10 cellular contexts compared by ENCODE assay signal in the genomic region with DNA sequence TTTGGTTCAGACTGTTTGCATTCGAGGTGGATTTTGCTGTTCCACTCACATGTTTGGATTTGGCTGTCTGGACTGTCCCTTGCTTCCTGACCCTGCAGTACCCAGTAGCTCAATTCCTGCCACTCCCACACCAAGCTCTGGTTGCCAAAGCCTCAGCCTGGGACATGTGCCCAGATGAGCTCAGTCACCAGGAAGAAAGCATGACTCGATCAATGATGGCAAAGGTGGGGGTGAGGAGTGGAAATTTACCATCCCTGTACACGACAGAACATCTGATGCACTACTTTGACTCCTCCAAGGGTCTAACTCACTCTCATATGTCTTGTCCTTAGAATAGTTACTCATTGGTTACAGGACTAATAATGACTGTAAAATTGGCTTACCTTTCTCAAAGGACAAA. TPM values are rescaled to one million over a fixed set of nuclear protein-coding genes. Genes with fewer than 3 reads are reported as not detected.
DNase-seq lines count a peak whose midpoint lies in the region; ATAC-seq and TF ChIP-seq lines count a peak whose summit lies in the region.
"Had no signal": no experiment of that assay in that cellular context is flagged by ENCODE, and none has a peak within 500 bp of the region (broad histone marks: within the 10 kb centered on the region; RNA-seq: fewer than 3 reads in every experiment).

No MANE protein-coding gene starts in this region.

- no peaks in the 10 kb centered on the region for H3K36me3 ChIP-seq in testis (ENCODE audit: low read depth, missing control alignments)

- H3K27ac ChIP-seq in testis: no peak overlapping the region

- BruUV-seq in MCF 10A (replicated peaks; lab: Mats Ljungman, UMichigan): no TSS peak

- ATAC-seq in left cardiac atrium (peak; percentile 78 to 98), GM19452 (IDR thresholded peaks at IDR 0.05; ENCODE audit: unreplicated experiment) (no peak), GM18907 (IDR thresholded peaks at IDR 0.05; ENCODE audit: unreplicated experiment) (no peak)
- ATAC-seq: activated T-helper 17 cell treated with anti-CD3 and anti-CD28 coated beads, Interleukin-2, amount 50 U/mL, for 72 hours had no signal

- H3K4me1 Mint-ChIP-seq in MCF 10A (ENCODE audit: insufficient read depth, unreplicated experiment): peaks cover 15% of the 10 kb centered on the region
- no peaks in the 10 kb centered on the region for H3K4me1 Mint-ChIP-seq in activated naive CD4-positive, alpha-beta T cell treated with anti-CD3 and anti-CD28 coated beads, Interleukin-2, amount 10 ng/mL, durations not matched to agents 7 days and 5 days
- H3K4me1 Mint-ChIP-seq: activated T-helper 17 cell treated with anti-CD3 and anti-CD28 coated beads, Interleukin-2, amount 50 U/mL, for 72 hours had no signal

- H3K36me3 Mint-ChIP-seq in MCF 10A (ENCODE audit: insufficient read depth, unreplicated experiment): no peaks in the 10 kb centered on the region
- H3K36me3 Mint-ChIP-seq in activated naive CD4-positive, alpha-beta T cell treated with anti-CD3 and anti-CD28 coated beads, Interleukin-2, amount 10 ng/mL, durations not matched to agents 7 days and 5 days: no peaks in the 10 kb centered on the region

- H3K4me3 ChIP-seq in testis: no peak overlapping the region

- DNase-seq in HS-5 (ENCODE audit: low read depth): peak; percentile 72
- peak; percentile 91 for DNase-seq in MCF 10A (ENCODE audit: unreplicated experiment)
- DNase-seq in left cardiac atrium: peak; percentile 47
- DNase-seq in testis: peak; percentile 46
- no peak for DNase-seq in putamen (ENCODE audit: low spot score)
- DNase-seq in activated naive CD4-positive, alpha-beta T cell treated with anti-CD3 and anti-CD28 coated beads, Interleukin-2, amount 10 ng/mL, durations not matched to agents 7 days and 5 days: no peak
- DNase-seq: endodermal cell had no signal

- POLR2A ChIA-PET in MCF 10A (lab: Yijun Ruan, JAX): interaction anchor here (0.5 to 0.9 kb wide), 2 partner anchors 9 to 73 kb away, joined by 3 read pairs; no protein-coding TSS in a partner anchor

- no peaks in the 10 kb centered on the region for H3K27me3 Mint-ChIP-seq in MCF 10A (ENCODE audit: insufficient read depth, unreplicated experiment)
- H3K27me3 Mint-ChIP-seq in activated naive CD4-positive, alpha-beta T cell treated with anti-CD3 and anti-CD28 coated beads, Interleukin-2, amount 10 ng/mL, durations not matched to agents 7 days and 5 days: no peaks in the 10 kb centered on the region
- H3K27me3 Mint-ChIP-seq: activated T-helper 17 cell treated with anti-CD3 and anti-CD28 coated beads, Interleukin-2, amount 50 U/mL, for 72 hours had no signal

- no peaks in the 10 kb centered on the region for H3K9me3 Mint-ChIP-seq in MCF 10A (ENCODE audit: unreplicated experiment)
- peaks cover 19% of the 10 kb centered on the region for H3K9me3 Mint-ChIP-seq in activated naive CD4-positive, alpha-beta T cell treated with anti-CD3 and anti-CD28 coated beads, Interleukin-2, amount 10 ng/mL, durations not matched to agents 7 days and 5 days

- no peaks in the 10 kb centered on the region for H3K27me3 ChIP-seq in testis

- H3K27ac Mint-ChIP-seq in MCF 10A (ENCODE audit: low read depth, unreplicated experiment): peak overlapping the region; percentile 73
- no peak overlapping the region for H3K27ac Mint-ChIP-seq in activated naive CD4-positive, alpha-beta T cell treated with anti-CD3 and anti-CD28 coated beads, Interleukin-2, amount 10 ng/mL, durations not matched to agents 7 days and 5 days
- H3K27ac Mint-ChIP-seq: activated T-helper 17 cell treated with anti-CD3 and anti-CD28 coated beads, Interleukin-2, amount 50 U/mL, for 72 hours; endodermal cell had no signal

- intact Hi-C loops in MCF 10A (cut with micrococcal nuclease): no loop called here
- intact Hi-C loops in left cardiac atrium (cut with DNase I): no loop called here
- intact Hi-C loops in testis (cut with DNase I; ENCODE audit: low total_unique reads): no loop called here

- TF ChIP-seq CTCF in MCF 10A (IDR thresholded peaks at IDR 0.05; ENCODE audit: unreplicated experiment) (no peak), testis (IDR thresholded peaks at IDR 0.05) (no peak)

- TF ChIP-seq POLR2A in testis (IDR thresholded peaks at IDR 0.05): no peak

- CTCF ChIA-PET in MCF 10A (lab: Yijun Ruan, JAX): interaction anchor here (0.6 to 1.0 kb wide), 3 partner anchors 15 to 214 kb away, joined by 3 to 4 read pairs (median 3); no protein-coding TSS in a partner anchor
- CTCF ChIA-PET in activated naive CD4-positive, alpha-beta T cell treated with anti-CD3 and anti-CD28 coated beads, Interleukin-2, amount 10 ng/mL, durations not matched to agents 7 days and 5 days (lab: Charles Lee): no interaction called here

- H3K9me3 ChIP-seq in testis: no peaks in the 10 kb centered on the region

- H3K4me3 Mint-ChIP-seq in MCF 10A (ENCODE audit: unreplicated experiment): no peak overlapping the region
- H3K4me3 Mint-ChIP-seq in activated naive CD4-positive, alpha-beta T cell treated with anti-CD3 and anti-CD28 coated beads, Interleukin-2, amount 10 ng/mL, durations not matched to agents 7 days and 5 days: no peak overlapping the region
- H3K4me3 Mint-ChIP-seq: activated T-helper 17 cell treated with anti-CD3 and anti-CD28 coated beads, Interleukin-2, amount 50 U/mL, for 72 hours; endodermal cell had no signal

- 55 to 58% methylated on average over 3 of the region's 3 CpGs for WGBS in testis, 2 donors

- no peaks in the 10 kb centered on the region for H3K4me1 ChIP-seq in testis

RNA-seq across cellular contexts. Expression of a gene that starts 45.2 kb away (rescaled TPM):
- total RNA-seq in MCF 10A (2022): 1.5 and 1.8 TPM in 2 replicates
- 1 to 10 TPM; 7.4 to 7.6 TPM for total RNA-seq in left cardiac atrium
- 10 to 100 TPM; 21.1 to 31.4 TPM for total RNA-seq in testis
- 57.0 TPM for polyA plus RNA-seq in testis (ENCODE audit: insufficient read depth, low read depth, low replicate concordance)
- total RNA-seq: activated T-helper 17 cell treated with anti-CD3 and anti-CD28 coated beads, Interleukin-2, amount 50 U/mL, for 72 hours had no signal

Comparison
In these comparisons a context has a peak if more than half of its experiments do, and no peak if none do; other contexts are left out.
1. DNase-seq: peak in HS-5 (single experiment), MCF 10A (single experiment), left cardiac atrium (single experiment) and testis (single experiment); none in putamen (single experiment) and activated naive CD4-positive, alpha-beta T cell treated with anti-CD3 and anti-CD28 coated beads, Interleukin-2, amount 10 ng/mL, durations not matched to agents 7 days and 5 days (single experiment).
2. ATAC-seq: peak in left cardiac atrium (2 of 2); none in GM19452 (single experiment) and GM18907 (single experiment).